14 cellular contexts compared by ENCODE assay signal in genomic region chr6:44514576-44515193, GRCh38.
A peak's percentile ranks its signal among the peaks of the same experiment; 100 is the strongest.
DNase-seq lines count a peak whose midpoint lies in the region; ATAC-seq and TF ChIP-seq lines count a peak whose summit lies in the region.
"Had no signal": no experiment of that assay in that cellular context is flagged by ENCODE, and none has a peak within 500 bp of the region (broad histone marks: within the 10 kb centered on the region; RNA-seq: fewer than 3 reads in every experiment).

No MANE protein-coding gene starts in this region.

- H3K27me3 ChIP-seq in right atrium auricular region = no peaks in the 10 kb centered on the region
- no peaks in the 10 kb centered on the region for H3K27me3 ChIP-seq in right cardiac atrium (ENCODE audit: control insufficient read depth, insufficient read depth)
- no peaks in the 10 kb centered on the region for H3K27me3 ChIP-seq in upper lobe of right lung
- no peaks in the 10 kb centered on the region for H3K27me3 ChIP-seq in mesendoderm (ENCODE audit: insufficient read depth, low read length, poor library complexity)

- H3K9ac ChIP-seq in mesendoderm (ENCODE audit: low read length) = no peak overlapping the region

- TF ChIP-seq CTCF in right atrium auricular region (IDR thresholded peaks at IDR 0.05) (no peak), coronary artery (IDR thresholded peaks at IDR 0.05) (no peak), upper lobe of right lung (IDR thresholded peaks at IDR 0.05) (no peak)

- H3K36me3 ChIP-seq in right atrium auricular region = no peaks in the 10 kb centered on the region
- no peaks in the 10 kb centered on the region for H3K36me3 ChIP-seq in upper lobe of right lung
- H3K36me3 ChIP-seq in mesendoderm (ENCODE audit: control insufficient read depth, insufficient read depth, low read length) = no peaks in the 10 kb centered on the region

- no peak overlapping the region for H4K8ac ChIP-seq in mesendoderm (ENCODE audit: low read depth, low read length)

- H3K4ac ChIP-seq in mesendoderm (ENCODE audit: low read depth, low read length) = no peak overlapping the region

- no peak overlapping the region for H2BK15ac ChIP-seq in mesendoderm (replicated peaks; ENCODE audit: low read depth)

- no peak overlapping the region for H3K56ac ChIP-seq in mesendoderm (ENCODE audit: low read length)

- H3K79me1 ChIP-seq in mesendoderm (ENCODE audit: low read length) = no peaks in the 10 kb centered on the region

- H3K4me2 ChIP-seq in mesendoderm (ENCODE audit: low read length) = no peak overlapping the region

- no peak overlapping the region for H2BK5ac ChIP-seq in mesendoderm (ENCODE audit: low read length)

- H2AK5ac ChIP-seq in mesendoderm (ENCODE audit: low read length) = no peak overlapping the region

- no peak overlapping the region for H4K5ac ChIP-seq in mesendoderm (ENCODE audit: low read length)

- H3K23ac ChIP-seq in mesendoderm (ENCODE audit: low read length) = no peak overlapping the region

- H3K4me3 ChIP-seq in right atrium auricular region = no peak overlapping the region
- no peak overlapping the region for H3K4me3 ChIP-seq in right cardiac atrium (ENCODE audit: low read length)
- no peak overlapping the region for H3K4me3 ChIP-seq in coronary artery
- H3K4me3 ChIP-seq in upper lobe of right lung = no peak overlapping the region
- no peak overlapping the region for H3K4me3 ChIP-seq in mesendoderm (ENCODE audit: low read length)

- H3K9me3 ChIP-seq in right atrium auricular region (peaks cover 0 to 18% of the 10 kb centered on the region in 2 donors), right cardiac atrium (ENCODE audit: control insufficient read depth, low read length) (no peaks in the 10 kb centered on the region), upper lobe of right lung (no peaks in the 10 kb centered on the region)

- intact Hi-C loops in right cardiac atrium (cut with DNase I) = no loop called here
- intact Hi-C loops in upper lobe of right lung (cut with DNase I) = no loop called here

- H3K79me2 ChIP-seq in mesendoderm (ENCODE audit: control insufficient read depth, insufficient read depth, low read length) = no peaks in the 10 kb centered on the region

- ATAC-seq in right cardiac atrium (no peak), upper lobe of right lung (no peak)
- ATAC-seq: HCT116 had no signal

- DNase-seq in right atrium auricular region (ENCODE audit: low spot score) = peak; percentile 38
- no peak for DNase-seq in right cardiac atrium
- peak; percentile 21 for DNase-seq in coronary artery (ENCODE audit: low spot score)
- DNase-seq in mesenteric fat pad (ENCODE audit: low spot score) = peak; percentile 22
- DNase-seq in upper lobe of right lung = peak; percentile 16
- DNase-seq in activated CD4-positive, CD25-positive, alpha-beta regulatory T cell treated with anti-CD3 and anti-CD28 coated beads, Interleukin-2, amount 50 U/mL, for 72 hours = no peak
- DNase-seq in DMS153 (lab: John Stamatoyannopoulos, UW) = no peak
- DNase-seq in mesendoderm = no peak
- DNase-seq: C1 segment of cervical spinal cord; Calu3; CD4-positive, alpha-beta T cell; DMS 273 treated with DMSO at 0.1 percent for 48 hours; DMS79 had no signal

- 89% methylated on average over 3 of the region's 3 CpGs for WGBS in right cardiac atrium
- WGBS in mesendoderm (ENCODE audit: extremely low coverage, insufficient coverage, low lambda C conversion rate) = no CpG with 5 or more reads among the region's 3 CpGs

- H3K4me1 ChIP-seq in right atrium auricular region = peaks cover 0 to 9% of the 10 kb centered on the region in 2 donors
- H3K4me1 ChIP-seq in right cardiac atrium (ENCODE audit: control insufficient read depth, insufficient read depth, low read length) = peaks cover 3% of the 10 kb centered on the region
- no peaks in the 10 kb centered on the region for H3K4me1 ChIP-seq in upper lobe of right lung
- no peaks in the 10 kb centered on the region for H3K4me1 ChIP-seq in mesendoderm (ENCODE audit: control insufficient read depth, low read depth, low read length)

- H2BK120ac ChIP-seq in mesendoderm (ENCODE audit: low read depth, low read length) = no peak overlapping the region

- no peak overlapping the region for H3K27ac ChIP-seq in right atrium auricular region
- no peak overlapping the region for H3K27ac ChIP-seq in right cardiac atrium (ENCODE audit: low read length)
- H3K27ac ChIP-seq in coronary artery = no peak overlapping the region
- no peak overlapping the region for H3K27ac ChIP-seq in upper lobe of right lung
- H3K27ac ChIP-seq in mesendoderm (ENCODE audit: low read depth, low read length) = no peak overlapping the region

- H3K18ac ChIP-seq in mesendoderm (ENCODE audit: low read length) = no peak overlapping the region

Comparison
In these comparisons a context has a peak if more than half of its experiments do, and no peak if none do; other contexts are left out.
1. DNase-seq: peak in right atrium auricular region (single experiment), coronary artery (single experiment), mesenteric fat pad (single experiment) and upper lobe of right lung (single experiment); none in right cardiac atrium (0 of 3), activated CD4-positive, CD25-positive, alpha-beta regulatory T cell treated with anti-CD3 and anti-CD28 coated beads, Interleukin-2, amount 50 U/mL, for 72 hours (single experiment), DMS153 (single experiment) and mesendoderm (single experiment).